ENCODE assay signal across 2 cellular contexts in genomic region chr16:10308305-10309193, GRCh38.
A peak's percentile ranks its signal among the peaks of the same experiment; 100 is the strongest.
TF ChIP-seq lines count a peak whose summit lies in the region.

No MANE protein-coding gene starts in this region.

TF ChIP-seq in HepG2, 621 proteins besides CTCF, POLR2A, EP300 and RAD21 (continued from another document and continues in another):
- TF ChIP-seq AHDC1 (CRISPR knock-in tag; IDR thresholded peaks at IDR 0.05; ENCODE audit: borderline replicate concordance) (peak; percentile 74; the same call in 1 of the 2 replicates), ZNF180 (CRISPR knock-in tag; IDR thresholded peaks at IDR 0.05; ENCODE audit: borderline replicate concordance, low read depth) (no peak), ZNF354B (CRISPR knock-in tag; IDR thresholded peaks at IDR 0.05) (no peak), PRMT3 (CRISPR knock-in tag; IDR thresholded peaks at IDR 0.05; ENCODE audit: borderline replicate concordance, low read depth) (no peak), RFXAP (CRISPR knock-in tag; IDR thresholded peaks at IDR 0.05; ENCODE audit: borderline replicate concordance) (no peak), ZNF577 (CRISPR knock-in tag; IDR thresholded peaks at IDR 0.05; ENCODE audit: borderline replicate concordance, low read depth) (no peak), HMG20A (CRISPR knock-in tag; IDR thresholded peaks at IDR 0.05; ENCODE audit: borderline replicate concordance) (peak; percentile 70; the same call in 1 of the 2 replicates), NCOA1 (CRISPR knock-in tag; IDR thresholded peaks at IDR 0.05) (no peak), ZNF564 (CRISPR knock-in tag; IDR thresholded peaks at IDR 0.05) (peak; percentile 63; the same call in 1 of the 2 replicates), ZBTB34 (CRISPR knock-in tag; IDR thresholded peaks at IDR 0.05) (no peak), ZNF891 (CRISPR knock-in tag; IDR thresholded peaks at IDR 0.05) (no peak), MLX (CRISPR knock-in tag; IDR thresholded peaks at IDR 0.05) (no peak), PHF8 (CRISPR knock-in tag; IDR thresholded peaks at IDR 0.05) (no peak), SP5 (CRISPR knock-in tag; IDR thresholded peaks at IDR 0.05; ENCODE audit: borderline replicate concordance, low read depth) (no peak), MATR3 (CRISPR knock-in tag; IDR thresholded peaks at IDR 0.05) (no peak), DDIT3 (CRISPR knock-in tag; IDR thresholded peaks at IDR 0.05) (no peak), HNRNPLL (IDR thresholded peaks at IDR 0.05; ENCODE audit: low read depth, low read length, poor library complexity, severe bottlenecking) (no peak), GPBP1L1 (CRISPR knock-in tag; IDR thresholded peaks at IDR 0.05) (no peak), CERS6 (CRISPR knock-in tag; IDR thresholded peaks at IDR 0.05) (no peak), ZNF337 (CRISPR knock-in tag; IDR thresholded peaks at IDR 0.05; ENCODE audit: borderline replicate concordance, low read depth) (no peak)

TF ChIP-seq in K562, 482 proteins besides CTCF, POLR2A, EP300 and RAD21:
- no peak for TF ChIP-seq PBX2 (CRISPR knock-in tag; IDR thresholded peaks at IDR 0.05; ENCODE audit: low read depth)
- 0 out of 2 replicates have a peak, but pooled peaks have one; percentile 30 for TF ChIP-seq PBX2 (tag; conservative IDR thresholded peaks at IDR 0.05; ENCODE audit: low read depth)
- no peak for TF ChIP-seq CEBPG (CRISPR knock-in tag; IDR thresholded peaks at IDR 0.05)
- TF ChIP-seq CEBPG (tag; conservative IDR thresholded peaks at IDR 0.05 in 1 of 2, IDR thresholded peaks at IDR 0.05 in 1 of 2): 0 out of 4 replicates have a peak, but pooled peaks of 1 of the 2 experiments have one; percentile 11
- no peak for TF ChIP-seq IRF2 (CRISPR knock-in tag; IDR thresholded peaks at IDR 0.05)
- TF ChIP-seq CEBPB (tag; IDR thresholded peaks at IDR 0.05): peak; percentile 81
- no peak for TF ChIP-seq FOXA1 (IDR thresholded peaks at IDR 0.05; ENCODE audit: borderline replicate concordance)
- TF ChIP-seq ZFX (CRISPR knock-in tag; IDR thresholded peaks at IDR 0.05): no peak
- peak; percentile 63 for TF ChIP-seq MEIS2 (IDR thresholded peaks at IDR 0.05; ENCODE audit: partially characterized antibody)
- TF ChIP-seq NR4A1 (CRISPR knock-in tag; IDR thresholded peaks at IDR 0.05): no peak
- TF ChIP-seq NR4A1 (tag; IDR thresholded peaks at IDR 0.05): no peak
- TF ChIP-seq ELF1 (tag; IDR thresholded peaks at IDR 0.05): no peak
- no peak for TF ChIP-seq BRD9 (IDR thresholded peaks at IDR 0.05; ENCODE audit: low read depth, partially characterized antibody)
- no peak for TF ChIP-seq E2F4 (CRISPR knock-in tag; IDR thresholded peaks at IDR 0.05; ENCODE audit: low read depth)
